ENCODE assay signal across 34 cellular contexts in the genomic region with DNA sequence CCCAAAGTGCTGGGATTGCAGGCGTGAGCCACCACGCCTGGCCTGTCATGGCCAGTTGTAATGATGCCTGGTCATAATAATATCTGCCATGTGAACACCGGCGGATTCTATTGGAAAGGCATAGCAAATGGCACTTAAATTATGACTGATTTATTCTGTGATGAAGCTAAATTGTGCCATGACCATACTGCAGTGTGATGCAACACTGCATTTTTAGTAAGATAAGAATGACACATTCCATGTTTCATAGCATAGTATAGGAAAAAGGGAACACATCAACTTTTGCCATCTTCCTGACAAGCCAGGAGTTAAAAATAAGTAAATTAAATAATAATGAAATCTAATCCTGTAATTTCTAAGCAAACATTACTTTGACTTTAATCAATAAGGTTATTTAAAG.
"Had no signal": no experiment of that assay in that cellular context is flagged by ENCODE, and none has a peak within 500 bp of the region (broad histone marks: within the 10 kb centered on the region; RNA-seq: fewer than 3 reads in every experiment).

No MANE protein-coding gene starts in this region.

- H3K27me3 ChIP-seq: ascending aorta, foreskin keratinocyte had no signal

- H3K36me3 ChIP-seq: adrenal gland, ascending aorta, breast epithelium, esophagus muscularis mucosa, gastrocnemius medialis, heart left ventricle, WERI-Rb-1 had no signal

- H3K27ac Mint-ChIP-seq: activated B cell treated with CpG ODN at 0.5 μM for 24 hours; activated CD8-positive, alpha-beta T cell treated with anti-CD3 and anti-CD28 coated beads for 36 hours; activated naive CD4-positive, alpha-beta T cell treated with anti-CD3 and anti-CD28 coated beads for 36 hours; activated naive CD4-positive, alpha-beta T cell treated with anti-CD3 and anti-CD28 coated beads, Interleukin-2, amount 50 U/mL, for 24 hours; activated naive CD8-positive, alpha-beta T cell treated with anti-CD3 and anti-CD28 coated beads for 36 hours; activated naive CD8-positive, alpha-beta T cell treated with anti-CD3 and anti-CD28 coated beads, Interleukin-2, amount 50 U/mL, for 24 hours; activated T-helper 1 cell treated with anti-CD3 and anti-CD28 coated beads, Interleukin-12 subunit alpha, Interleukin-12 subunit beta, Interleukin-2, Interleukin-4 antibody, amounts not matched to agents 30 ng/mL and 10 ng/mL and 1 ng/mL, durations not matched to agents 14 hours and 24 hours and 36 hours; activated T-helper 2 cell treated with anti-CD3 and anti-CD28 coated beads, Interferon-gamma antibody, Interleukin-2, Interleukin-4, amounts not matched to agents 10 μg/mL and 5 μg/mL and 100 μg/mL, durations not matched to agents 14 hours and 24 hours and 36 hours; brain; dendritic cell treated with granulocyte-macrophage colony-stimulating factor and Interleukin-4, amounts not matched to agents 40 ng/mL and 50 ng/mL, for 4 days; endodermal cell; T-helper 1 cell treated with Interleukin-12 subunit alpha and Interleukin-12 subunit beta and Interleukin-4 antibody, amounts not matched to agents 30 μg/mL and 1 μg/mL, for 36 hours had no signal

- H3K27ac ChIP-seq: adrenal gland, ascending aorta, breast epithelium, coronary artery, dorsolateral prefrontal cortex, esophagus muscularis mucosa, foreskin keratinocyte, gastrocnemius medialis, heart left ventricle, WERI-Rb-1 had no signal

- H3K4me3 Mint-ChIP-seq: activated B cell treated with CpG ODN at 0.5 μM for 24 hours; activated CD8-positive, alpha-beta T cell treated with anti-CD3 and anti-CD28 coated beads for 36 hours; activated naive CD4-positive, alpha-beta T cell treated with anti-CD3 and anti-CD28 coated beads for 36 hours; activated naive CD4-positive, alpha-beta T cell treated with anti-CD3 and anti-CD28 coated beads, Interleukin-2, amount 50 U/mL, for 24 hours; activated naive CD8-positive, alpha-beta T cell treated with anti-CD3 and anti-CD28 coated beads for 36 hours; activated naive CD8-positive, alpha-beta T cell treated with anti-CD3 and anti-CD28 coated beads, Interleukin-2, amount 50 U/mL, for 24 hours; activated T-cell treated with anti-CD3 and anti-CD28 coated beads, Interleukin-2, amount 50 U/mL, for 4 hours; activated T-helper 1 cell treated with anti-CD3 and anti-CD28 coated beads, Interleukin-12 subunit alpha, Interleukin-12 subunit beta, Interleukin-2, Interleukin-4 antibody, amounts not matched to agents 30 ng/mL and 10 ng/mL and 1 ng/mL, durations not matched to agents 14 hours and 24 hours and 36 hours; central memory CD8-positive, alpha-beta T cell; dendritic cell treated with granulocyte-macrophage colony-stimulating factor and Interleukin-4, amounts not matched to agents 40 ng/mL and 50 ng/mL, for 4 days; endodermal cell; T-helper 1 cell treated with Interleukin-12 subunit alpha and Interleukin-12 subunit beta and Interleukin-4 antibody, amounts not matched to agents 30 μg/mL and 1 μg/mL, for 36 hours had no signal

- DNase-seq: activated B cell treated with CpG ODN at 0.5 μM for 24 hours; activated CD4-positive, alpha-beta T cell treated with anti-CD3 and anti-CD28 coated beads for 48 hours; activated CD4-positive, alpha-beta T cell treated with anti-CD3 and anti-CD28 coated beads, Interleukin-2, amount 50 U/mL, for 1 hour; activated CD4-positive, alpha-beta T cell treated with anti-CD3 and anti-CD28 coated beads, Interleukin-2, amount 50 U/mL, for 48 hours; activated CD8-positive, alpha-beta memory T cell treated with anti-CD3 and anti-CD28 coated beads for 24 hours; activated CD8-positive, alpha-beta T cell treated with anti-CD3 and anti-CD28 coated beads for 36 hours; activated effector memory CD4-positive, alpha-beta T cell treated with anti-CD3 and anti-CD28 coated beads, Interleukin-2, amount 50 U/mL, for 16 hours; activated naive CD4-positive, alpha-beta T cell treated with anti-CD3 and anti-CD28 coated beads for 36 hours; activated naive CD8-positive, alpha-beta T cell treated with anti-CD3 and anti-CD28 coated beads for 36 hours; activated naive CD8-positive, alpha-beta T cell treated with anti-CD3 and anti-CD28 coated beads, Interleukin-2, amount 50 U/mL, for 24 hours; activated T-cell treated with anti-CD3 and anti-CD28 coated beads, Interleukin-2, amount 50 U/mL, for 4 hours; adrenal gland; dorsolateral prefrontal cortex; effector memory CD4-positive, alpha-beta T cell; endodermal cell; erythroblast; foreskin keratinocyte; gastrocnemius medialis; glutamatergic neuron; heart left ventricle; T-helper 9 cell; WERI-Rb-1 had no signal

- ATAC-seq: activated CD4-positive, CD25-positive, alpha-beta regulatory T cell treated with anti-CD3 and anti-CD28 coated beads, Interleukin-2, amount 50 U/mL, for 24 hours; activated CD8-positive, alpha-beta T cell treated with anti-CD3 and anti-CD28 coated beads for 36 hours; activated naive CD8-positive, alpha-beta T cell treated with anti-CD3 and anti-CD28 coated beads, Interleukin-2, amount 50 U/mL, for 24 hours; activated T-cell treated with anti-CD3 and anti-CD28 coated beads, Interleukin-2, amount 50 U/mL, for 4 hours; foreskin keratinocyte; gastrocnemius medialis; heart left ventricle had no signal

- H3K9me3 ChIP-seq: adrenal gland, ascending aorta, breast epithelium, esophagus muscularis mucosa, gastrocnemius medialis, heart left ventricle had no signal

- H3K4me1 ChIP-seq: adrenal gland, ascending aorta, breast epithelium, gastrocnemius medialis had no signal

- H3K9me3 Mint-ChIP-seq: activated B cell treated with CpG ODN at 0.5 μM for 24 hours; activated CD8-positive, alpha-beta T cell treated with anti-CD3 and anti-CD28 coated beads for 36 hours; activated naive CD4-positive, alpha-beta T cell treated with anti-CD3 and anti-CD28 coated beads for 36 hours; activated naive CD4-positive, alpha-beta T cell treated with anti-CD3 and anti-CD28 coated beads, Interleukin-2, amount 50 U/mL, for 24 hours; activated naive CD8-positive, alpha-beta T cell treated with anti-CD3 and anti-CD28 coated beads for 36 hours; activated naive CD8-positive, alpha-beta T cell treated with anti-CD3 and anti-CD28 coated beads, Interleukin-2, amount 50 U/mL, for 24 hours; activated T-cell treated with anti-CD3 and anti-CD28 coated beads, Interleukin-2, amount 50 U/mL, for 4 hours; activated T-helper 1 cell treated with anti-CD3 and anti-CD28 coated beads, Interleukin-12 subunit alpha, Interleukin-12 subunit beta, Interleukin-2, Interleukin-4 antibody, amounts not matched to agents 30 ng/mL and 10 ng/mL and 1 ng/mL, durations not matched to agents 14 hours and 24 hours and 36 hours; activated T-helper 2 cell treated with anti-CD3 and anti-CD28 coated beads, Interferon-gamma antibody, Interleukin-2, Interleukin-4, amounts not matched to agents 10 μg/mL and 5 μg/mL and 100 μg/mL, durations not matched to agents 14 hours and 24 hours and 36 hours; brain; central memory CD8-positive, alpha-beta T cell; dendritic cell treated with granulocyte-macrophage colony-stimulating factor and Interleukin-4, amounts not matched to agents 40 ng/mL and 50 ng/mL, for 4 days; endodermal cell; T-helper 1 cell treated with Interleukin-12 subunit alpha and Interleukin-12 subunit beta and Interleukin-4 antibody, amounts not matched to agents 30 μg/mL and 1 μg/mL, for 36 hours had no signal

- H3K4me3 ChIP-seq: adrenal gland, ascending aorta, breast epithelium, coronary artery, dorsolateral prefrontal cortex, esophagus muscularis mucosa, gastrocnemius medialis, heart left ventricle had no signal

- H3K36me3 Mint-ChIP-seq: activated naive CD4-positive, alpha-beta T cell treated with anti-CD3 and anti-CD28 coated beads, Interleukin-2, amount 50 U/mL, for 24 hours; activated naive CD8-positive, alpha-beta T cell treated with anti-CD3 and anti-CD28 coated beads for 36 hours; brain had no signal
